22 cellular contexts compared by ENCODE assay signal in the genomic region with DNA sequence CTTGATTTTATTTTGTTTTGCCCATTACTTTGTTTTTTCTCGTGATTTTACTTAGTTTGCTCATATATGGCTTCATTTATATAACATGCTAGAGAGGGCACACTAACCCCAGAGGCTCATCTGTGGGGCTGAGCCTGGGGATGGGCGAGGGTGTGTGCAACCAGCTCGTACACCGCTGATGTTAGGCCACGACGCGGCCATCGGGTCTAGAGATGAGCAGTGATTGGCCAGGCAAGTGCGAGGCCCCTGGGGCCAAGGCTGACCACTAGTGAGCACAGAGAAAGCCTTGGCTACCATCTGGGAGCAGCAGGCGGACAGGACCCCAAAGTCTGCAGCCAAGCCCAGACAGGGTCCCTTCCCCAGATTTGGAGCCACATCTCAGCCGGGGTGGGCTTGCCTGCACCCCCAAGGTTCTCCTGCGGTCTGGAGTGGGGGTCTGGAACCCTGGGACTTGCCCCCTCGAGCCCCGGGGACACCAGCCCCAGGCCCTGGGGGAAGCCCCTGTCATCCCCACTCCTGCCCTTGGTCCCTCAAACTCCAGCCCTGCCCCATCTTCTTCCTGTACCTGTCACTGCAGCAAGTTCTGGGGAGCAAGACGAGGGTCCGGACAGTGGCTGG. TPM values are rescaled to one million over a fixed set of nuclear protein-coding genes. Genes with fewer than 3 reads are reported as not detected.
"Had no signal": no experiment of that assay in that cellular context is flagged by ENCODE, and none has a peak within 500 bp of the region (broad histone marks: within the 10 kb centered on the region; RNA-seq: fewer than 3 reads in every experiment).

No MANE protein-coding gene starts in this region.

- H3K4me3 ChIP-seq: cardiac muscle cell, esophagus squamous epithelium, heart right ventricle, left ventricle myocardium inferior, spleen, thoracic aorta, upper lobe of left lung had no signal

- H3K27ac ChIP-seq: cardiac muscle cell, esophagus squamous epithelium, heart right ventricle, left ventricle myocardium inferior, spleen, thoracic aorta, upper lobe of left lung, WERI-Rb-1 had no signal

- H3K9me3 ChIP-seq: esophagus squamous epithelium, heart right ventricle, left ventricle myocardium inferior, spleen, thoracic aorta, upper lobe of left lung had no signal

- H3K27ac Mint-ChIP-seq: activated naive CD8-positive, alpha-beta T cell; memory B cell; stimulated activated memory B cell treated with anti-CD40 and anti-IgM and Interleukin-4, amounts not matched to agents 10 μg/mL and 1 μg/mL and 100 μg/mL, for 72 hours had no signal

- H3K36me3 ChIP-seq: cardiac muscle cell, esophagus squamous epithelium, left ventricle myocardium inferior, thoracic aorta, upper lobe of left lung, WERI-Rb-1 had no signal

- H3K4me3 Mint-ChIP-seq: activated naive CD8-positive, alpha-beta T cell; memory B cell; stimulated activated memory B cell treated with anti-CD40 and anti-IgM and Interleukin-4, amounts not matched to agents 10 μg/mL and 1 μg/mL and 100 μg/mL, for 72 hours had no signal

- H3K9me3 Mint-ChIP-seq: stimulated activated memory B cell treated with anti-CD40 and anti-IgM and Interleukin-4, amounts not matched to agents 10 μg/mL and 1 μg/mL and 100 μg/mL, for 72 hours had no signal

- ATAC-seq: heart right ventricle; stimulated activated memory B cell treated with anti-CD40 and anti-IgM and Interleukin-4, amounts not matched to agents 10 μg/mL and 1 μg/mL and 100 μg/mL, for 72 hours had no signal

- H3K36me3 Mint-ChIP-seq: activated naive CD8-positive, alpha-beta T cell; memory B cell; stimulated activated memory B cell treated with anti-CD40 and anti-IgM and Interleukin-4, amounts not matched to agents 10 μg/mL and 1 μg/mL and 100 μg/mL, for 72 hours had no signal

- DNase-seq: activated CD4-positive, alpha-beta T cell treated with anti-CD3 and anti-CD28 coated beads, Interleukin-2, amount 50 U/mL, for 48 hours; activated T-cell treated with anti-CD3 and anti-CD28 coated beads for 4 hours; dermis blood vessel endothelial cell; effector memory CD4-positive, alpha-beta T cell; esophagus squamous epithelium; heart right ventricle; left ventricle myocardium inferior; occipital lobe; spleen; stimulated activated CD4-positive, alpha-beta T cell treated with anti-CD3 and anti-CD28 coated beads, Interleukin-4, amount 100 ng/mL, for 4 hours; WERI-Rb-1 had no signal

- H3K27me3 ChIP-seq: cardiac muscle cell had no signal

RNA-seq across cellular contexts. Expression of a gene that starts 3.7 kb away (rescaled TPM):
- polyA plus RNA-seq: neural cell had no signal

RNA-seq across cellular contexts. Expression of a gene that starts 6.9 kb away (rescaled TPM):
- total RNA-seq: dermis blood vessel endothelial cell; esophagus squamous epithelium; heart right ventricle; kidney epithelial cell; left ventricle myocardium inferior; mononuclear cell; occipital lobe; renal cortical epithelial cell; spleen; T-helper 2 cell treated with Interferon-gamma antibody and Interleukin-4, amounts not matched to agents 100 ng/mL and 5 ng/mL, for 36 hours; thoracic aorta; upper lobe of left lung had no signal
- polyA plus RNA-seq: heart right ventricle, neural cell, spleen had no signal

RNA-seq across cellular contexts. Expression of a gene that starts 17.4 kb away (rescaled TPM):
- total RNA-seq: dermis blood vessel endothelial cell; esophagus squamous epithelium; left ventricle myocardium inferior; renal cortical epithelial cell; T-helper 2 cell treated with Interferon-gamma antibody and Interleukin-4, amounts not matched to agents 100 ng/mL and 5 ng/mL, for 36 hours; thoracic aorta had no signal
